Comparison of ENCODE assay signal across 1 cellular context in the genomic region with DNA sequence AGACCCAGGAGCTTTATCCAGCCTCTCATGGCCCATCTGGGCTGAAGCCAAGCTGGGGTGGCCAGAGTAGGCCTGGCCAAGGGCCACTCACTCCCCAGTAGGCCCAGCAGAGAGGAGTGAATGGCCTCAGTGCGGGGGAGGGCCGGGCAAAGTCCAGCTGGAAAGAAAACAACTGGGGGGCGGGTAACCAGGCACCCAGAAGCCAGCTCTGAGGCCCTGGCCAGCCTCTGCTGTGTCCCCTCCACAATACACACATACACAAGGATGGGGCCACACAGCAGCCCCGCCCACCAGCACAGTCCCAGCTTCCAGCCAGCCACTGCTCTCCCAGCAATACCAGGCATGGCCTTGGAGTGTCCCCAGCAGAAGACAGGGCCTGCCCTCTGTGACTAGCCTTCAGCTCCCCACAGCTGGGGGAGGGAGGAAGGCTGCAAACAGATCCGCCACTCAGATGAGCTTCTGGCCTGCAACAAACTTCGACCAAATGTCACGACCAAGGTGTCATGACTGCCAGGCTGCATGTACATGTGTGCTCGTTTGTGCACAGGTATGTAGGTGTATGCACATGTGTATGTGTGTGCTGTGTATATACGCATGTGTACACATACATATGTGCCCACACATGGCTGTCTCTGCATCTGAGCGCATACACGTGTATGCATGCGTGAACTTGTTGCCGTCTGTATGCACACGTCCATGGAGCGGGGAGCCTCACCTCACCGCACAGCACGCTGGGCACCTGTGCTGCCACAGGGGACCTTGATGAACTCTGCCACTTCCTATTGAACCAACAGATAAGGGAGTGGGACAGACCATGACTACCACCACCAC.
TF ChIP-seq lines count a peak whose summit lies in the region.

No MANE protein-coding gene starts in this region.

TF ChIP-seq in HepG2, 621 proteins besides CTCF, POLR2A, EP300 and RAD21 (continued from another document and continues in another):
- TF ChIP-seq RBAK (CRISPR knock-in tag; IDR thresholded peaks at IDR 0.05) = 0 out of 2 replicates have a peak, but pooled peaks have one; percentile 12
- TF ChIP-seq, protein P1, sequence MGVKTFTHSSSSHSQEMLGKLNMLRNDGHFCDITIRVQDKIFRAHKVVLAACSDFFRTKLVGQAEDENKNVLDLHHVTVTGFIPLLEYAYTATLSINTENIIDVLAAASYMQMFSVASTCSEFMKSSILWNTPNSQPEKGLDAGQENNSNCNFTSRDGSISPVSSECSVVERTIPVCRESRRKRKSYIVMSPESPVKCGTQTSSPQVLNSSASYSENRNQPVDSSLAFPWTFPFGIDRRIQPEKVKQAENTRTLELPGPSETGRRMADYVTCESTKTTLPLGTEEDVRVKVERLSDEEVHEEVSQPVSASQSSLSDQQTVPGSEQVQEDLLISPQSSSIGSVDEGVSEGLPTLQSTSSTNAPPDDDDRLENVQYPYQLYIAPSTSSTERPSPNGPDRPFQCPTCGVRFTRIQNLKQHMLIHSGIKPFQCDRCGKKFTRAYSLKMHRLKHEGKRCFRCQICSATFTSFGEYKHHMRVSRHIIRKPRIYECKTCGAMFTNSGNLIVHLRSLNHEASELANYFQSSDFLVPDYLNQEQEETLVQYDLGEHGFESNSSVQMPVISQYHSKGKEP (CRISPR knock-in tag; IDR thresholded peaks at IDR 0.05) = peak; percentile 13; the same call in 1 of the 2 replicates
- TF ChIP-seq CBX2 (IDR thresholded peaks at IDR 0.05; ENCODE audit: low read depth, low read length) = no peak
- no peak for TF ChIP-seq CBX2 (CRISPR knock-in tag; IDR thresholded peaks at IDR 0.05; ENCODE audit: low read depth)
- peak; percentile 97 for TF ChIP-seq KDM3A (CRISPR knock-in tag; IDR thresholded peaks at IDR 0.05; ENCODE audit: low read depth)
- TF ChIP-seq ZNF496 (CRISPR knock-in tag; IDR thresholded peaks at IDR 0.05; ENCODE audit: insufficient replicate concordance) = peak; percentile 16
- peak; percentile 99 for TF ChIP-seq ZNF138 (CRISPR knock-in tag; IDR thresholded peaks at IDR 0.05; ENCODE audit: low read depth)
- peak; percentile 92 for TF ChIP-seq ZNF232 (CRISPR knock-in tag; IDR thresholded peaks at IDR 0.05; ENCODE audit: borderline replicate concordance)
- peak; percentile 74; the same call in 1 of the 2 replicates for TF ChIP-seq PRMT3 (CRISPR knock-in tag; IDR thresholded peaks at IDR 0.05; ENCODE audit: borderline replicate concordance, low read depth)
- peak; percentile 83 for TF ChIP-seq DRAP1 (CRISPR knock-in tag; IDR thresholded peaks at IDR 0.05)
- TF ChIP-seq KAT8 (CRISPR knock-in tag; IDR thresholded peaks at IDR 0.05) = peak; percentile 90
- TF ChIP-seq ZNF878 (CRISPR knock-in tag; IDR thresholded peaks at IDR 0.05) = peak; percentile 99
- TF ChIP-seq ADNP (CRISPR knock-in tag; IDR thresholded peaks at IDR 0.05) = peak; percentile 16; the same call in 1 of the 2 replicates
- TF ChIP-seq HOXA7 (CRISPR knock-in tag; IDR thresholded peaks at IDR 0.05) = peak; percentile 88; the same call in 1 of the 2 replicates
- peak; percentile 89 for TF ChIP-seq KLF11 (CRISPR knock-in tag; IDR thresholded peaks at IDR 0.05)
- TF ChIP-seq, protein P2, sequence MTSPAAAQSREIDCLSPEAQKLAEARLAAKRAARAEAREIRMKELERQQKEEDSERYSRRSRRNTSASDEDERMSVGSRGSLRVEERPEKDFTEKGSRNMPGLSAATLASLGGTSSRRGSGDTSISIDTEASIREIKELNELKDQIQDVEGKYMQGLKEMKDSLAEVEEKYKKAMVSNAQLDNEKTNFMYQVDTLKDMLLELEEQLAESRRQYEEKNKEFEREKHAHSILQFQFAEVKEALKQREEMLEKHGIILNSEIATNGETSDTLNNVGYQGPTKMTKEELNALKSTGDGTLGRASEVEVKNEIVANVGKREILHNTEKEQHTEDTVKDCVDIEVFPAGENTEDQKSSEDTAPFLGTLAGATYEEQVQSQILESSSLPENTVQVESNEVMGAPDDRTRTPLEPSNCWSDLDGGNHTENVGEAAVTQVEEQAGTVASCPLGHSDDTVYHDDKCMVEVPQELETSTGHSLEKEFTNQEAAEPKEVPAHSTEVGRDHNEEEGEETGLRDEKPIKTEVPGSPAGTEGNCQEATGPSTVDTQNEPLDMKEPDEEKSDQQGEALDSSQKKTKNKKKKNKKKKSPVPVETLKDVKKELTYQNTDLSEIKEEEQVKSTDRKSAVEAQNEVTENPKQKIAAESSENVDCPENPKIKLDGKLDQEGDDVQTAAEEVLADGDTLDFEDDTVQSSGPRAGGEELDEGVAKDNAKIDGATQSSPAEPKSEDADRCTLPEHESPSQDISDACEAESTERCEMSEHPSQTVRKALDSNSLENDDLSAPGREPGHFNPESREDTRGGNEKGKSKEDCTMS (CRISPR knock-in tag; conservative IDR thresholded peaks at IDR 0.05) = no peak; the same call in 1 of the 2 replicates
- TF ChIP-seq POLR2AphosphoS2 (IDR thresholded peaks at IDR 0.05; ENCODE audit: low read depth, low read length) = peak; percentile 92
- 0 out of 2 replicates have a peak, but pooled peaks have one; percentile 94 for TF ChIP-seq ZBTB46 (CRISPR knock-in tag; IDR thresholded peaks at IDR 0.05; ENCODE audit: borderline replicate concordance)
- TF ChIP-seq ZNF672 (CRISPR knock-in tag; IDR thresholded peaks at IDR 0.05) = peak; percentile 98
- TF ChIP-seq SP5 (CRISPR knock-in tag; IDR thresholded peaks at IDR 0.05; ENCODE audit: borderline replicate concordance, low read depth) = peak; percentile 100
- no peak for TF ChIP-seq LCORL (IDR thresholded peaks at IDR 0.05)
- TF ChIP-seq LCORL (CRISPR knock-in tag; IDR thresholded peaks at IDR 0.05) = peak; percentile 99
- peak; percentile 99 for TF ChIP-seq RBM39 (IDR thresholded peaks at IDR 0.05; ENCODE audit: low read depth, low read length, poor library complexity, severe bottlenecking)
- peak; percentile 70; the same call in 1 of the 2 replicates for TF ChIP-seq ZBTB26 (CRISPR knock-in tag; IDR thresholded peaks at IDR 0.05; ENCODE audit: borderline replicate concordance)
- peak; percentile 89 for TF ChIP-seq RCOR2 (CRISPR knock-in tag; IDR thresholded peaks at IDR 0.05)
- peak; percentile 67; the same call in 1 of the 2 replicates for TF ChIP-seq SIX4 (CRISPR knock-in tag; IDR thresholded peaks at IDR 0.05)
- no peak; the same call in 1 of the 2 replicates for TF ChIP-seq STAT5B (CRISPR knock-in tag; IDR thresholded peaks at IDR 0.05)
- TF ChIP-seq ZNF362 (CRISPR knock-in tag; IDR thresholded peaks at IDR 0.05; ENCODE audit: borderline replicate concordance) = peak; percentile 80; the same call in 1 of the 2 replicates
- no peak for TF ChIP-seq NBN (conservative IDR thresholded peaks at IDR 0.05)
- no peak for TF ChIP-seq E2F5 (CRISPR knock-in tag; conservative IDR thresholded peaks at IDR 0.05)
- TF ChIP-seq ZNF550 (CRISPR knock-in tag; IDR thresholded peaks at IDR 0.05; ENCODE audit: borderline replicate concordance) = peak; percentile 69; the same call in 1 of the 2 replicates
- peak; percentile 90 for TF ChIP-seq THAP11 (CRISPR knock-in tag; IDR thresholded peaks at IDR 0.05)
- no peak for TF ChIP-seq PAWR (CRISPR knock-in tag; IDR thresholded peaks at IDR 0.05; ENCODE audit: borderline replicate concordance)
- TF ChIP-seq MLX (CRISPR knock-in tag; IDR thresholded peaks at IDR 0.05) = peak; percentile 86
- TF ChIP-seq SIX1 (CRISPR knock-in tag; IDR thresholded peaks at IDR 0.05; ENCODE audit: borderline replicate concordance) = peak; percentile 80; the same call in 1 of the 2 replicates
- TF ChIP-seq ZSCAN20 (CRISPR knock-in tag; IDR thresholded peaks at IDR 0.05; ENCODE audit: borderline replicate concordance) = peak; percentile 76
- peak; percentile 82 for TF ChIP-seq ZNF629 (CRISPR knock-in tag; conservative IDR thresholded peaks at IDR 0.05)
- TF ChIP-seq, protein P3, sequence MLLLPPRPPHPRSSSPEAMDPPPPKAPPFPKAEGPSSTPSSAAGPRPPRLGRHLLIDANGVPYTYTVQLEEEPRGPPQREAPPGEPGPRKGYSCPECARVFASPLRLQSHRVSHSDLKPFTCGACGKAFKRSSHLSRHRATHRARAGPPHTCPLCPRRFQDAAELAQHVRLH (CRISPR knock-in tag; IDR thresholded peaks at IDR 0.05; ENCODE audit: borderline replicate concordance, low read depth) = peak; percentile 98
- peak; percentile 88 for TF ChIP-seq NR2C2 (CRISPR knock-in tag; IDR thresholded peaks at IDR 0.05; ENCODE audit: borderline replicate concordance)
- peak; percentile 43; the same call in 1 of the 2 replicates for TF ChIP-seq ZKSCAN5 (CRISPR knock-in tag; IDR thresholded peaks at IDR 0.05)
- 0 out of 2 replicates have a peak, but pooled peaks have one; percentile 33 for TF ChIP-seq CREB1 (IDR thresholded peaks at IDR 0.05)
- TF ChIP-seq CREB1 (CRISPR knock-in tag; IDR thresholded peaks at IDR 0.05) = no peak
- TF ChIP-seq PTBP1 (IDR thresholded peaks at IDR 0.05; ENCODE audit: low read depth, low read length, poor library complexity, severe bottlenecking) = peak; percentile 42
- TF ChIP-seq ZNF121 (CRISPR knock-in tag; IDR thresholded peaks at IDR 0.05) = peak; percentile 96
- TF ChIP-seq CBX5 (CRISPR knock-in tag; IDR thresholded peaks at IDR 0.05; ENCODE audit: borderline replicate concordance) = peak; percentile 95
- TF ChIP-seq ZNF567 (CRISPR knock-in tag; IDR thresholded peaks at IDR 0.05; ENCODE audit: borderline replicate concordance) = peak; percentile 99
- no peak; the same call in 1 of the 2 replicates for TF ChIP-seq CHD2 (IDR thresholded peaks at IDR 0.05; ENCODE audit: low read depth, low read length)
- TF ChIP-seq, protein P4, sequence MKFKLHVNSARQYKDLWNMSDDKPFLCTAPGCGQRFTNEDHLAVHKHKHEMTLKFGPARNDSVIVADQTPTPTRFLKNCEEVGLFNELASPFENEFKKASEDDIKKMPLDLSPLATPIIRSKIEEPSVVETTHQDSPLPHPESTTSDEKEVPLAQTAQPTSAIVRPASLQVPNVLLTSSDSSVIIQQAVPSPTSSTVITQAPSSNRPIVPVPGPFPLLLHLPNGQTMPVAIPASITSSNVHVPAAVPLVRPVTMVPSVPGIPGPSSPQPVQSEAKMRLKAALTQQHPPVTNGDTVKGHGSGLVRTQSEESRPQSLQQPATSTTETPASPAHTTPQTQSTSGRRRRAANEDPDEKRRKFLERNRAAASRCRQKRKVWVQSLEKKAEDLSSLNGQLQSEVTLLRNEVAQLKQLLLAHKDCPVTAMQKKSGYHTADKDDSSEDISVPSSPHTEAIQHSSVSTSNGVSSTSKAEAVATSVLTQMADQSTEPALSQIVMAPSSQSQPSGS (CRISPR knock-in tag; IDR thresholded peaks at IDR 0.05) = peak; percentile 96
- TF ChIP-seq REPIN1 (CRISPR knock-in tag; IDR thresholded peaks at IDR 0.05; ENCODE audit: borderline replicate concordance, low read depth) = peak; percentile 98
- no peak; the same call in 1 of the 2 replicates for TF ChIP-seq GRHL1 (CRISPR knock-in tag; conservative IDR thresholded peaks at IDR 0.05)
